1 cellular context compared by ENCODE assay signal in the genomic region with DNA sequence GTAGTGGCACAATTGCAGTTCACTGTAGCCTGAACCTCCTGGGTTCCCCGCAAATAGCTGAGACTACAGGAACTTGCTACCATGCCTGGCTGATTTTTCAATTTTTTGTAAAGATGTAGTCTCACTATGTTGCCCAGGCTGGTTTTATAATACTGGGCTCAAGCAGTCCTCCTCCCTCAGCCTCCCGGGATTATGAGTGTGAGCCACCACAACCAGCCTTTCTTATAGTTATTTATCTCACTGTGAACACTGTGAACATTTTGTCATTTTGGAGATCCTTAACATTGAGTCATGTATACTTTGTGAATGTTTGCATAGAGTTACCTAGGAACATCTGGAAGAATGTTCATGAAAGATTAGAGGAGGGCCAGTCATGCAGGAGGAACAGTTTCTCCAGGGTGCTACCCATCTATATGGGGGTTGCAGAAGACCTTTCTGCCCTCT.
A peak's percentile ranks its signal among the peaks of the same experiment; 100 is the strongest.
TF ChIP-seq lines count a peak whose summit lies in the region.

No MANE protein-coding gene starts in this region.

TF ChIP-seq in H1, 55 proteins besides CTCF, POLR2A, EP300 and RAD21:
- no peak for TF ChIP-seq CREB1 (IDR thresholded peaks at IDR 0.05)
- TF ChIP-seq, protein P1, sequence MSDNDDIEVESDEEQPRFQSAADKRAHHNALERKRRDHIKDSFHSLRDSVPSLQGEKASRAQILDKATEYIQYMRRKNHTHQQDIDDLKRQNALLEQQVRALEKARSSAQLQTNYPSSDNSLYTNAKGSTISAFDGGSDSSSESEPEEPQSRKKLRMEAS (IDR thresholded peaks at IDR 0.05): no peak
- no peak for TF ChIP-seq JUN (IDR thresholded peaks at IDR 0.05; ENCODE audit: low read depth, low read length)
- TF ChIP-seq KDM1A (IDR thresholded peaks at IDR 0.05; ENCODE audit: borderline replicate concordance, low read length): 0 out of 2 replicates have a peak, but pooled peaks have one; percentile 21
